ENCODE assay signal across 12 cellular contexts in genomic region chr12:68453278-68453677, GRCh38.
DNase-seq lines count a peak whose midpoint lies in the region; ATAC-seq and TF ChIP-seq lines count a peak whose summit lies in the region.
"Had no signal": no experiment of that assay in that cellular context is flagged by ENCODE, and none has a peak within 500 bp of the region (broad histone marks: within the 10 kb centered on the region; RNA-seq: fewer than 3 reads in every experiment).

No MANE protein-coding gene starts in this region.

- POLR2A ChIA-PET in activated naive CD8-positive, alpha-beta T cell treated with anti-CD3 and anti-CD28 coated beads, Interleukin-2, amount 10 ng/mL, durations not matched to agents 7 days and 5 days (lab: Charles Lee) = interaction anchor here (1.5 to 3.2 kb wide), 2 partner anchors 9 to 158 kb away, joined by 3 to 16 read pairs; partner anchors contain the start of gene RAP1B

- no peak for DNase-seq in activated naive CD8-positive, alpha-beta T cell treated with anti-CD3 and anti-CD28 coated beads, Interleukin-2, amount 10 ng/mL, durations not matched to agents 7 days and 5 days
- no peak for DNase-seq in activated naive CD8-positive, alpha-beta T cell treated with anti-CD3 and anti-CD28 coated beads for 36 hours
- DNase-seq in central memory CD8-positive, alpha-beta T cell (ENCODE audit: low spot score in 2 of 2) = no peak
- DNase-seq in glutamatergic neuron (no peak), NCI-H524 (lab: John Stamatoyannopoulos, UW) (no peak), NCI-H2081 (lab: John Stamatoyannopoulos, UW) (no peak)
- DNase-seq: C1 segment of cervical spinal cord, NCI-H187 treated with DMSO at 0.1 percent for 48 hours, NCI-H2171 treated with DMSO at 0.1 percent for 48 hours, NCI-H510A, SHP77 treated with DMSO at 0.1 percent for 48 hours had no signal

- H3K4me3 Mint-ChIP-seq in activated naive CD8-positive, alpha-beta T cell treated with anti-CD3 and anti-CD28 coated beads, Interleukin-2, amount 10 ng/mL, durations not matched to agents 7 days and 5 days = no peak overlapping the region
- H3K4me3 Mint-ChIP-seq in activated naive CD8-positive, alpha-beta T cell treated with anti-CD3 and anti-CD28 coated beads for 36 hours = no peak overlapping the region
- H3K4me3 Mint-ChIP-seq in IgD-negative memory B cell (no peak overlapping the region), glutamatergic neuron (ENCODE audit: unreplicated experiment) (no peak overlapping the region)
- peak overlapping the region; percentile 86 for H3K4me3 Mint-ChIP-seq in central memory CD8-positive, alpha-beta T cell

- peaks cover 3% of the 10 kb centered on the region for H3K9me3 Mint-ChIP-seq in activated naive CD8-positive, alpha-beta T cell treated with anti-CD3 and anti-CD28 coated beads, Interleukin-2, amount 10 ng/mL, durations not matched to agents 7 days and 5 days
- H3K9me3 Mint-ChIP-seq in activated naive CD8-positive, alpha-beta T cell treated with anti-CD3 and anti-CD28 coated beads for 36 hours = peaks cover 17% of the 10 kb centered on the region
- peaks cover 0 to 2% (median 0%) of the 10 kb centered on the region in 3 donors for H3K9me3 Mint-ChIP-seq in IgD-negative memory B cell
- H3K9me3 Mint-ChIP-seq in central memory CD8-positive, alpha-beta T cell = peaks cover 6% of the 10 kb centered on the region
- H3K9me3 Mint-ChIP-seq in glutamatergic neuron (ENCODE audit: unreplicated experiment) = no peaks in the 10 kb centered on the region

- H3K27me3 Mint-ChIP-seq in activated naive CD8-positive, alpha-beta T cell treated with anti-CD3 and anti-CD28 coated beads, Interleukin-2, amount 10 ng/mL, durations not matched to agents 7 days and 5 days = no peaks in the 10 kb centered on the region
- H3K27me3 Mint-ChIP-seq in activated naive CD8-positive, alpha-beta T cell treated with anti-CD3 and anti-CD28 coated beads for 36 hours = no peaks in the 10 kb centered on the region
- H3K27me3 Mint-ChIP-seq in IgD-negative memory B cell = no peaks in the 10 kb centered on the region
- no peaks in the 10 kb centered on the region for H3K27me3 Mint-ChIP-seq in central memory CD8-positive, alpha-beta T cell
- peaks cover 2% of the 10 kb centered on the region for H3K27me3 Mint-ChIP-seq in glutamatergic neuron (ENCODE audit: unreplicated experiment)

- H3K4me1 Mint-ChIP-seq in activated naive CD8-positive, alpha-beta T cell treated with anti-CD3 and anti-CD28 coated beads, Interleukin-2, amount 10 ng/mL, durations not matched to agents 7 days and 5 days = peaks cover 69% of the 10 kb centered on the region
- H3K4me1 Mint-ChIP-seq in activated naive CD8-positive, alpha-beta T cell treated with anti-CD3 and anti-CD28 coated beads for 36 hours = peaks cover 70% of the 10 kb centered on the region
- H3K4me1 Mint-ChIP-seq in IgD-negative memory B cell (peaks cover 59 to 75% (median 72%) of the 10 kb centered on the region in 3 donors), glutamatergic neuron (ENCODE audit: low read depth, unreplicated experiment) (peaks cover 2% of the 10 kb centered on the region)
- H3K4me1 Mint-ChIP-seq in central memory CD8-positive, alpha-beta T cell = peaks cover 86% of the 10 kb centered on the region

- no peak for ATAC-seq in activated naive CD8-positive, alpha-beta T cell treated with anti-CD3 and anti-CD28 coated beads, Interleukin-2, amount 10 ng/mL, durations not matched to agents 7 days and 5 days (ENCODE audit: low read depth)
- no peak for ATAC-seq in central memory CD8-positive, alpha-beta T cell (replicated peaks; ENCODE audit: extremely low read depth, poor library complexity, severe bottlenecking)

- peak overlapping the region; percentile 66 for H3K27ac Mint-ChIP-seq in activated naive CD8-positive, alpha-beta T cell treated with anti-CD3 and anti-CD28 coated beads, Interleukin-2, amount 10 ng/mL, durations not matched to agents 7 days and 5 days
- no peak overlapping the region for H3K27ac Mint-ChIP-seq in activated naive CD8-positive, alpha-beta T cell treated with anti-CD3 and anti-CD28 coated beads for 36 hours
- H3K27ac Mint-ChIP-seq in IgD-negative memory B cell = peak overlapping the region; percentile 11 to 78 (median 41)
- no peak overlapping the region for H3K27ac Mint-ChIP-seq in central memory CD8-positive, alpha-beta T cell (ENCODE audit: low read depth)
- no peak overlapping the region for H3K27ac Mint-ChIP-seq in glutamatergic neuron (ENCODE audit: unreplicated experiment)

- H3K36me3 Mint-ChIP-seq in activated naive CD8-positive, alpha-beta T cell treated with anti-CD3 and anti-CD28 coated beads, Interleukin-2, amount 10 ng/mL, durations not matched to agents 7 days and 5 days = peaks cover 6% of the 10 kb centered on the region
- H3K36me3 Mint-ChIP-seq in activated naive CD8-positive, alpha-beta T cell treated with anti-CD3 and anti-CD28 coated beads for 36 hours = peaks cover 10% of the 10 kb centered on the region
- H3K36me3 Mint-ChIP-seq in IgD-negative memory B cell = no peaks in the 10 kb centered on the region
- H3K36me3 Mint-ChIP-seq in central memory CD8-positive, alpha-beta T cell (ENCODE audit: insufficient read depth) = peaks cover 1% of the 10 kb centered on the region
- H3K36me3 Mint-ChIP-seq in glutamatergic neuron (ENCODE audit: unreplicated experiment) = no peaks in the 10 kb centered on the region

- TF ChIP-seq CTCF in glutamatergic neuron (IDR thresholded peaks at IDR 0.05; ENCODE audit: partially characterized antibody, unreplicated experiment) = no peak

Comparison
In these comparisons a context has a peak if more than half of its experiments do, and no peak if none do; other contexts are left out.
1. H3K27ac Mint-ChIP-seq: peak in activated naive CD8-positive, alpha-beta T cell treated with anti-CD3 and anti-CD28 coated beads, Interleukin-2, amount 10 ng/mL, durations not matched to agents 7 days and 5 days (single experiment) and IgD-negative memory B cell (3 of 3); none in activated naive CD8-positive, alpha-beta T cell treated with anti-CD3 and anti-CD28 coated beads for 36 hours (single experiment), central memory CD8-positive, alpha-beta T cell (single experiment) and glutamatergic neuron (single experiment).